17 cellular contexts compared by ENCODE assay signal in the genomic region with DNA sequence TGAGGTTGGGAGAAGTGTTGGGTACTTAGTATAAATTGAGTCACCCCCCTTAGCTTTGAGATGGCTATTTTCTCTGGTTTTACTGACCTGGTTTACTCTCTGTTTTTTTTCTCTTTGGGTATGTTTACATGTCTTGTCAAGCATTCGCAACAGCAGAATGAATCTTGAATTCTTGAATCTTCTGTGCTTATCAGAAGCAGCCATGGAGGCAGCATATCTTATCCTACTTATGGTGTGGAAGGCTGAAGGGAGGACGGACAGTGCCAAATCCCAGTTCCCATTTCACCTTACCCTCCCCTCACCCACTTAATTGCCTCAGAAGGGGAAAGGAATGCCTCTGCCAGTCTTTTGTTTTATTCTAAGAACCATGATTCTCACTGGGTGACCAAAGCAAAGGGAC. TPM values are rescaled to one million over a fixed set of nuclear protein-coding genes. Genes with fewer than 3 reads are reported as not detected.
DNase-seq lines count a peak whose midpoint lies in the region; ATAC-seq and TF ChIP-seq lines count a peak whose summit lies in the region.
"Had no signal": no experiment of that assay in that cellular context is flagged by ENCODE, and none has a peak within 500 bp of the region (broad histone marks: within the 10 kb centered on the region; RNA-seq: fewer than 3 reads in every experiment).

No MANE protein-coding gene starts in this region.

- no peak overlapping the region for H3K4me3 Mint-ChIP-seq in CD14-positive monocyte
- peak overlapping the region; percentile 34 for H3K4me3 Mint-ChIP-seq in activated naive CD8-positive, alpha-beta T cell treated with anti-CD3 and anti-CD28 coated beads, Interleukin-2, amount 50 U/mL, for 24 hours

- H3K36me3 ChIP-seq in HUES48 (ENCODE audit: control insufficient read depth, insufficient read depth, low read length) (peaks cover 45% of the 10 kb centered on the region), iPS-20b (ENCODE audit: insufficient read depth, low read depth, low read length) (peaks cover 49% of the 10 kb centered on the region; the same call in 1 of the 2 replicates)
- H3K36me3 ChIP-seq: cardiac muscle cell had no signal

- H3K9ac ChIP-seq in HUES48 (ENCODE audit: low read depth, low read length), result no peak overlapping the region
- peak overlapping the region; percentile 13 for H3K9ac ChIP-seq in iPS-20b (ENCODE audit: low read depth, low read length)

- H3K27ac Mint-ChIP-seq in CD14-positive monocyte, result peak overlapping the region; percentile 25 to 94 (median 86)
- no peak overlapping the region for H3K27ac Mint-ChIP-seq in activated naive CD8-positive, alpha-beta T cell treated with anti-CD3 and anti-CD28 coated beads, Interleukin-2, amount 50 U/mL, for 24 hours
- H3K27ac Mint-ChIP-seq: activated naive CD4-positive, alpha-beta T cell treated with anti-CD3 and anti-CD28 coated beads, Interleukin-2, amount 50 U/mL, for 72 hours had no signal

- H3K4me3 ChIP-seq in HUES48 (ENCODE audit: low read depth, low read length) (0 out of 2 replicates have a peak overlapping the region, but pooled peaks have one; percentile 2), iPS-20b (ENCODE audit: low read length) (0 out of 2 replicates have a peak overlapping the region, but pooled peaks have one; percentile 86)
- H3K4me3 ChIP-seq: cardiac muscle cell had no signal

- H3K27me3 ChIP-seq in HUES48 (ENCODE audit: control insufficient read depth, insufficient read depth, low read length) (no peaks in the 10 kb centered on the region), iPS-20b (ENCODE audit: insufficient read depth, low read length) (no peaks in the 10 kb centered on the region)
- H3K27me3 ChIP-seq: cardiac muscle cell, heart right ventricle had no signal

- no peak for TF ChIP-seq CTCF in CD14-positive monocyte (IDR thresholded peaks at IDR 0.05)

- H3K27ac ChIP-seq in HUES48 (ENCODE audit: low read depth, low read length) (no peak overlapping the region), iPS-20b (ENCODE audit: low read length) (no peak overlapping the region)
- H3K27ac ChIP-seq: cardiac muscle cell had no signal

- peaks cover 14 to 26% of the 10 kb centered on the region in 2 donors for H3K36me3 Mint-ChIP-seq in CD14-positive monocyte
- H3K36me3 Mint-ChIP-seq in activated naive CD8-positive, alpha-beta T cell treated with anti-CD3 and anti-CD28 coated beads, Interleukin-2, amount 50 U/mL, for 24 hours (ENCODE audit: low read depth), result peaks cover 61% of the 10 kb centered on the region

- intact Hi-C loops in CD14-positive monocyte (cut with micrococcal nuclease), result loop anchor here in 1 of 2 donors (10.0 kb wide), 1 partner anchor 261 kb away; a partner anchor contains a TSS

- ATAC-seq in activated naive CD8-positive, alpha-beta T cell treated with anti-CD3 and anti-CD28 coated beads, Interleukin-2, amount 50 U/mL, for 24 hours, result no peak
- ATAC-seq in HG03469 (IDR thresholded peaks at IDR 0.05; ENCODE audit: unreplicated experiment) (no peak), HG02588 (IDR thresholded peaks at IDR 0.05; ENCODE audit: unreplicated experiment) (no peak)
- ATAC-seq: activated naive CD4-positive, alpha-beta T cell treated with anti-CD3 and anti-CD28 coated beads, Interleukin-2, amount 50 U/mL, for 72 hours; heart right ventricle; right cardiac atrium had no signal

- H3K4me1 ChIP-seq in HUES48 (ENCODE audit: control insufficient read depth, insufficient read depth, low read length), result peaks cover 35% of the 10 kb centered on the region
- peaks cover 36% of the 10 kb centered on the region for H3K4me1 ChIP-seq in iPS-20b (ENCODE audit: insufficient read depth, low read length)

- DNase-seq in CD14-positive monocyte (ENCODE audit: low spot score) (no peak), pons (ENCODE audit: low spot score) (no peak), SIG-M5 (lab: John Stamatoyannopoulos, UW) (no peak)
- no peak for DNase-seq in activated naive CD8-positive, alpha-beta T cell treated with anti-CD3 and anti-CD28 coated beads, Interleukin-2, amount 50 U/mL, for 24 hours
- DNase-seq: activated CD4-positive, CD25-positive, alpha-beta regulatory T cell treated with anti-CD3 and anti-CD28 coated beads, Interleukin-2, amount 50 U/mL, for 72 hours; heart right ventricle; kidney glomerular epithelial cell; mesendoderm; NCI-H187 treated with DMSO at 0.1 percent for 48 hours; NCI-H510A; right cardiac atrium had no signal

- peaks cover 0 to 7% (median 0%) of the 10 kb centered on the region in 7 donors for H3K9me3 Mint-ChIP-seq in CD14-positive monocyte
- H3K9me3 Mint-ChIP-seq in activated naive CD8-positive, alpha-beta T cell treated with anti-CD3 and anti-CD28 coated beads, Interleukin-2, amount 50 U/mL, for 24 hours, result no peaks in the 10 kb centered on the region
- H3K9me3 Mint-ChIP-seq: activated naive CD4-positive, alpha-beta T cell treated with anti-CD3 and anti-CD28 coated beads, Interleukin-2, amount 50 U/mL, for 72 hours had no signal

- peaks cover 0 to 2% (median 0%) of the 10 kb centered on the region in 3 donors for H3K27me3 Mint-ChIP-seq in CD14-positive monocyte (ENCODE audit: low read depth in 3 of 3)
- H3K27me3 Mint-ChIP-seq in activated naive CD8-positive, alpha-beta T cell treated with anti-CD3 and anti-CD28 coated beads, Interleukin-2, amount 50 U/mL, for 24 hours, result no peaks in the 10 kb centered on the region

- H3K4me1 Mint-ChIP-seq in CD14-positive monocyte, result peaks cover 71% of the 10 kb centered on the region
- peaks cover 59% of the 10 kb centered on the region for H3K4me1 Mint-ChIP-seq in activated naive CD8-positive, alpha-beta T cell treated with anti-CD3 and anti-CD28 coated beads, Interleukin-2, amount 50 U/mL, for 24 hours

- H3K9me3 ChIP-seq in HUES48 (ENCODE audit: control insufficient read depth, insufficient read depth, low read length), result no peaks in the 10 kb centered on the region
- no peaks in the 10 kb centered on the region for H3K9me3 ChIP-seq in iPS-20b (ENCODE audit: insufficient read depth, low read depth, low read length)
- H3K9me3 ChIP-seq: heart right ventricle had no signal

RNA-seq across cellular contexts. Expression of a gene that starts 3.7 kb away (rescaled TPM):
- polyA plus RNA-seq in CD14-positive monocyte, result 10 to 100 TPM; 79.8 to 97.3 TPM

RNA-seq across cellular contexts. Expression of a gene that starts 37.8 kb away (rescaled TPM):
- not detected for polyA plus RNA-seq in CD14-positive monocyte
- polyA plus RNA-seq: cardiac muscle cell, heart right ventricle, right cardiac atrium had no signal
